10 cellular contexts compared by ENCODE assay signal in the genomic region with DNA sequence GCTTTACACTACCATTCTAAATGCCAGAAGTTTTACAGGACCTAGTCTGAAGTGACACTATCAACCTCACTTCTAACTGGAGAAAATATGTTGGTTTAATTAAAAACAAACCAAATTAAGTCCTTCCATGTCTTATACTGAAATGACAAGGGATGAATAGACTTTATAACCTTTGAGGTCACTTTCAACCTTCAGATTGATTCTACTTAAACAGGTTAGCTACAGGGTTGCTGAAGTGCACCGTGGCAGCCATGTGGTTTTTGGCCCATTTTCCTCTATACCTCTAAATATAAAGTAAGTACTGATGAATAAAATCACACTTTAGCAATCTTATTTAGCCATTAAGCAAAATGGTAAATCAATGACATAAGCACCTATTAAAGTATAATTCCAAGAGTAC. TPM values are rescaled to one million over a fixed set of nuclear protein-coding genes. Genes with fewer than 3 reads are reported as not detected.
DNase-seq lines count a peak whose midpoint lies in the region; ATAC-seq and TF ChIP-seq lines count a peak whose summit lies in the region.
"Had no signal": no experiment of that assay in that cellular context is flagged by ENCODE, and none has a peak within 500 bp of the region (broad histone marks: within the 10 kb centered on the region; RNA-seq: fewer than 3 reads in every experiment).

No MANE protein-coding gene starts in this region.

- no peaks in the 10 kb centered on the region for H3K9me3 ChIP-seq in CD4-positive, alpha-beta T cell (ENCODE audit: control insufficient read depth, low read length)
- H3K9me3 ChIP-seq in RWPE2 (ENCODE audit: severe bottlenecking), result no peaks in the 10 kb centered on the region
- no peaks in the 10 kb centered on the region for H3K9me3 ChIP-seq in parathyroid adenoma (ENCODE audit: control insufficient read depth, low read length)

- no peak overlapping the region for H3K27ac ChIP-seq in CD4-positive, alpha-beta T cell (ENCODE audit: low read depth, low read length)
- H3K27ac ChIP-seq in RWPE2 (ENCODE audit: poor library complexity, severe bottlenecking) (peak overlapping the region; percentile 96), parathyroid adenoma (peak overlapping the region; percentile 4)

- H3K4me3 ChIP-seq in RWPE2 (ENCODE audit: severe bottlenecking), result peak overlapping the region; percentile 77
- H3K4me3 ChIP-seq in epithelial cell of proximal tubule (ENCODE audit: low read depth, low read length), result peak overlapping the region; percentile 90
- H3K4me3 ChIP-seq in parathyroid adenoma (ENCODE audit: low read depth, low read length), result no peak overlapping the region

- H3K36me3 ChIP-seq in RWPE2 (ENCODE audit: low read depth) (peaks cover 88% of the 10 kb centered on the region), parathyroid adenoma (ENCODE audit: control insufficient read depth, insufficient read depth, low read length) (no peaks in the 10 kb centered on the region)

- CTCF ChIA-PET in CD4-positive, alpha-beta T cell (lab: Charles Lee), result interaction anchor here (1.6 kb wide), 1 partner anchor 15 kb away, joined by 5 read pairs; no protein-coding TSS in a partner anchor
- CTCF ChIA-PET in GM10248 (lab: Yijun Ruan, JAX), result no interaction called here

- H3K9me3 Mint-ChIP-seq in CD4-positive, alpha-beta T cell, result no peaks in the 10 kb centered on the region

- no peaks in the 10 kb centered on the region for H3K27me3 ChIP-seq in CD4-positive, alpha-beta T cell (ENCODE audit: control insufficient read depth, insufficient read depth, low read length)
- H3K27me3 ChIP-seq in RWPE2 (ENCODE audit: insufficient read depth, poor library complexity, severe bottlenecking) (no peaks in the 10 kb centered on the region), parathyroid adenoma (ENCODE audit: control insufficient read depth, insufficient read depth, low read length) (no peaks in the 10 kb centered on the region)

- H3K27me3 Mint-ChIP-seq in CD4-positive, alpha-beta T cell, result peaks cover 7% of the 10 kb centered on the region

- H3K4me3 Mint-ChIP-seq in CD4-positive, alpha-beta T cell, result peak overlapping the region; percentile 98

- peaks cover 92% of the 10 kb centered on the region for H3K36me3 Mint-ChIP-seq in CD4-positive, alpha-beta T cell (ENCODE audit: low read depth)

- DNase-seq in CD4-positive, alpha-beta T cell, result no peak
- DNase-seq in RWPE2 (ENCODE audit: low spot score) (no peak), epithelial cell of proximal tubule (ENCODE audit: low read depth) (no peak), GM10248 (ENCODE audit: extremely low spot score) (no peak), DMS79 treated with DMSO at 0.1 percent for 48 hours (lab: John Stamatoyannopoulos, UW) (no peak)
- DNase-seq: activated CD4-positive, alpha-beta T cell treated with anti-CD3 and anti-CD28 coated beads for 48 hours; NCI-H187 had no signal

- H3K4me1 Mint-ChIP-seq in CD4-positive, alpha-beta T cell (ENCODE audit: low read depth), result peaks cover 78% of the 10 kb centered on the region

- H3K79me2 ChIP-seq in parathyroid adenoma, result peaks cover 17% of the 10 kb centered on the region

- peak overlapping the region; percentile 68 for H3K4me2 ChIP-seq in parathyroid adenoma (ENCODE audit: low read length)

- H3K4me1 ChIP-seq in RWPE2 (ENCODE audit: insufficient read depth, poor library complexity, severe bottlenecking), result peaks cover 60% of the 10 kb centered on the region
- H3K4me1 ChIP-seq in parathyroid adenoma, result peaks cover 40% of the 10 kb centered on the region

- no peak overlapping the region for H3K9ac ChIP-seq in parathyroid adenoma

- POLR2A ChIA-PET in CD4-positive, alpha-beta T cell (lab: Charles Lee), result interaction anchor here (0.7 to 4.0 kb wide), 5 partner anchors 12 to 293 kb away, joined by 3 to 19 read pairs (median 9); partner anchors contain the start of gene SLC38A1
- POLR2A ChIA-PET in GM10248 (lab: Yijun Ruan, JAX), result interaction anchor here (0.5 to 0.9 kb wide), 3 partner anchors 12 to 134 kb away, joined by 3 read pairs; partner anchors contain the start of gene SLC38A1

- no peak overlapping the region for H2AFZ ChIP-seq in parathyroid adenoma

- intact Hi-C loops in CD4-positive, alpha-beta T cell (cut with DNase I, micrococcal nuclease), result loop anchor here in 1 of 2 experiments (5.0 to 10.0 kb wide), 2 partner anchors 101 to 384 kb away; partner anchors contain the start of gene SLC38A1

- no peak for ATAC-seq in CD4-positive, alpha-beta T cell (ENCODE audit: poor library complexity)
- ATAC-seq in RWPE2 (ENCODE audit: low read depth) (no peak), HG02588 (IDR thresholded peaks at IDR 0.05; ENCODE audit: unreplicated experiment) (no peak), GM21825 (IDR thresholded peaks at IDR 0.05; ENCODE audit: unreplicated experiment) (no peak)

- TF ChIP-seq CTCF in CD4-positive, alpha-beta T cell (IDR thresholded peaks at IDR 0.05), result no peak
- no peak for TF ChIP-seq CTCF in RWPE2 (IDR thresholded peaks at IDR 0.05; ENCODE audit: poor library complexity, severe bottlenecking)
- TF ChIP-seq CTCF in epithelial cell of proximal tubule (conservative IDR thresholded peaks at IDR 0.05; ENCODE audit: low read depth, low read length), result no peak
- TF ChIP-seq CTCF in parathyroid adenoma (IDR thresholded peaks at IDR 0.05), result no peak
- TF ChIP-seq CTCF in GM10248 (IDR thresholded peaks at IDR 0.05; ENCODE audit: control extremely low read depth, extremely low read depth, low read depth, missing control alignments), result no peak

- peak overlapping the region; percentile 99 for H3K27ac Mint-ChIP-seq in CD4-positive, alpha-beta T cell

RNA-seq across cellular contexts. Expression of gene SLC38A2, which starts 3.9 kb away (rescaled TPM):
- total RNA-seq in CD4-positive, alpha-beta T cell, result 100 to 1,000 TPM; 213 to 222 TPM
- 149 and 163 TPM in 2 replicates for total RNA-seq in epithelial cell of proximal tubule
